In genomic region chr2:127829845-127830246, GRCh38 we compare ENCODE assay signal across 8 cellular contexts. TPM values are rescaled to one million over a fixed set of nuclear protein-coding genes. Genes with fewer than 3 reads are reported as not detected.
A peak's percentile ranks its signal among the peaks of the same experiment; 100 is the strongest.
DNase-seq lines count a peak whose midpoint lies in the region; ATAC-seq, FAIRE-seq and TF ChIP-seq lines count a peak whose summit lies in the region.

No MANE protein-coding gene starts in this region.

- TF ChIP-seq POLR2A in GM12891 (IDR thresholded peaks at IDR 0.05; ENCODE audit: low read depth, low read length) (no peak), spleen (IDR thresholded peaks at IDR 0.05) (no peak), ovary (IDR thresholded peaks at IDR 0.05) (no peak)

- ATAC-seq in Right ventricle myocardium superior (ENCODE audit: poor library complexity) = no peak

- peaks cover 6 to 38% (median 23%) of the 10 kb centered on the region in 6 donors for H3K4me1 ChIP-seq in spleen
- H3K4me1 ChIP-seq in ovary (ENCODE audit: insufficient read depth) = no peaks in the 10 kb centered on the region

- DNase-seq in GM12891 (ENCODE audit: insufficient read length, low spot score) (peak; percentile 58), H7 (peak; percentile 50), NCI-H1436 (lab: John Stamatoyannopoulos, UW) (peak; percentile 57), spleen (peak; percentile 86), C1 segment of cervical spinal cord (lab: John Stamatoyannopoulos, UW) (no peak), ovary (no peak), Right ventricle myocardium superior (no peak)
- peak; percentile 40 for DNase-seq in activated T-cell treated with anti-CD3 and anti-CD28 coated beads, Interleukin-2, amount 50 U/mL, for 1 hour

- H3K27ac ChIP-seq in spleen (peak overlapping the region; percentile 27 to 72 (median 60)), ovary (no peak overlapping the region)

- intact Hi-C loops in spleen (cut with DNase I; ENCODE audit: low total_unique reads) (no loop called here), ovary (cut with DNase I) (no loop called here), Right ventricle myocardium superior (cut with DNase I) (no loop called here)

- H3K9me3 ChIP-seq in spleen = peaks cover 0 to 20% (median 8%) of the 10 kb centered on the region in 8 donors
- H3K9me3 ChIP-seq in ovary = no peaks in the 10 kb centered on the region

- 22 to 27% (median 26%) methylated on average over 5 of the region's 5 CpGs for WGBS in spleen, 5 donors
- WGBS in ovary, 3 donors = 61 to 69% (median 68%) methylated on average over 5 of the region's 5 CpGs

- H3K36me3 ChIP-seq in H7 (replicated peaks; ENCODE audit: control insufficient read depth, insufficient read depth, low read length) (no peaks in the 10 kb centered on the region), spleen (no peaks in the 10 kb centered on the region), ovary (no peaks in the 10 kb centered on the region)

- H3K27me3 ChIP-seq in H7 (ENCODE audit: control insufficient read depth, insufficient read depth, low read length) (no peaks in the 10 kb centered on the region), spleen (replicated peaks in 1 of 7) (no peaks in the 10 kb centered on the region), ovary (no peaks in the 10 kb centered on the region)

- TF ChIP-seq CTCF in spleen (IDR thresholded peaks at IDR 0.05 in 8 of 11, conservative IDR thresholded peaks at IDR 0.05 in 3 of 11) (no peak), ovary (IDR thresholded peaks at IDR 0.05) (no peak)

- peak; percentile 87 for FAIRE-seq in GM12891 (lab: Jason Lieb, UNC)

- H3K4me3 ChIP-seq in H7 (ENCODE audit: insufficient read depth, low read depth, low read length) = no peak overlapping the region
- no peak overlapping the region for H3K4me3 ChIP-seq in spleen
- no peak overlapping the region for H3K4me3 ChIP-seq in ovary

- no peak for TF ChIP-seq EP300 in ovary (IDR thresholded peaks at IDR 0.05)

TF ChIP-seq in GM12891, 5 proteins besides CTCF, POLR2A, EP300 and RAD21:
- TF ChIP-seq PAX5 (IDR thresholded peaks at IDR 0.05; ENCODE audit: insufficient read depth, low read length, severe bottlenecking) (no peak), SPI1 (IDR thresholded peaks at IDR 0.05; ENCODE audit: low read depth, low read length) (0 out of 2 replicates have a peak, but pooled peaks have one; percentile 3), POU2F2 (IDR thresholded peaks at IDR 0.05; ENCODE audit: low read depth, low read length) (peak; percentile 92)

RNA-seq across cellular contexts. Expression of gene WDR33, which starts 18.9 kb away (rescaled TPM):
- 16.5 TPM for polyA plus RNA-seq in GM12891 (2012; ENCODE audit: low read depth, missing spikeins)
- total RNA-seq in H7 (2014; rRNA removed; shearing (Covaris generic)) = 43.3 and 48.8 TPM in 2 replicates
- total RNA-seq in spleen (10 to 100 TPM; 56.6 to 85.3 (median 64.1) TPM), ovary (10 to 100 TPM; 32.9 to 56.2 (median 50.5) TPM), Right ventricle myocardium superior (37.9 TPM)
- polyA plus RNA-seq in spleen (10 to 100 TPM; 15.4 to 18.4 (median 17.5) TPM), ovary (10 to 100 TPM; 16.3 to 46.7 TPM)

RNA-seq across cellular contexts. Expression of gene POLR2D, which starts 28.1 kb away (rescaled TPM):
- 26.6 TPM for polyA plus RNA-seq in GM12891 (2012; ENCODE audit: low read depth, missing spikeins)
- 24.8 and 32.7 TPM in 2 replicates for total RNA-seq in H7 (2014; rRNA removed; shearing (Covaris generic))
- total RNA-seq in spleen = 10 to 100 TPM; 16.1 to 29.8 (median 25.6) TPM
- 10 to 100 TPM; 11.4 to 16.0 (median 13.4) TPM for polyA plus RNA-seq in spleen
- total RNA-seq in ovary = 10 to 100 TPM in 5 of 7 donors, 1 to 10 TPM in 2; 8.0 to 31.2 (median 26.3) TPM
- 10 to 100 TPM; 13.1 to 32.5 TPM for polyA plus RNA-seq in ovary
- 18.5 TPM for total RNA-seq in Right ventricle myocardium superior

RNA-seq across cellular contexts. Expression of gene AMMECR1L, which starts 55.9 kb away (rescaled TPM):
- polyA plus RNA-seq in GM12891 (2012; ENCODE audit: low read depth, missing spikeins) = 5.2 TPM
- total RNA-seq in H7 (2014; rRNA removed; shearing (Covaris generic)) = 11.2 and 12.1 TPM in 2 replicates
- total RNA-seq in spleen (10 to 100 TPM; 12.9 to 17.2 (median 15.0) TPM), ovary (10 to 100 TPM in 5 of 7 donors, 1 to 10 TPM in 2; 7.7 to 18.4 (median 15.7) TPM), Right ventricle myocardium superior (9.7 TPM)
- polyA plus RNA-seq in spleen (1 to 10 TPM; 4.8 to 8.3 (median 7.7) TPM), ovary (10 to 100 TPM in 1 of 2 donors, 1 to 10 TPM in 1; 8.9 to 18.8 TPM)

Comparison
In these comparisons a context has a peak if more than half of its experiments do, and no peak if none do; other contexts are left out.
1. DNase-seq: peak in GM12891 (single experiment), H7 (single experiment), NCI-H1436 (single experiment), activated T-cell treated with anti-CD3 and anti-CD28 coated beads, Interleukin-2, amount 50 U/mL, for 1 hour (single experiment) and spleen (single experiment); none in C1 segment of cervical spinal cord (0 of 14), ovary (0 of 5) and Right ventricle myocardium superior (single experiment).
2. H3K27ac ChIP-seq: peak in spleen (8 of 8); none in ovary (0 of 2).